8 cellular contexts compared by ENCODE assay signal in genomic region chr11:66619080-66619554, GRCh38. TPM values are rescaled to one million over a fixed set of nuclear protein-coding genes. Genes with fewer than 3 reads are reported as not detected.
DNase-seq lines count a peak whose midpoint lies in the region; ATAC-seq and TF ChIP-seq lines count a peak whose summit lies in the region.

No MANE protein-coding gene starts in this region.

- no peak for TF ChIP-seq CTCF in esophagus muscularis mucosa (IDR thresholded peaks at IDR 0.05)

- ATAC-seq in GM18867 (IDR thresholded peaks at IDR 0.05; ENCODE audit: unreplicated experiment) (no peak), HG02885 (IDR thresholded peaks at IDR 0.05; ENCODE audit: poor library complexity, unreplicated experiment) (no peak)

- 12% methylated on average over 4 of the region's 4 CpGs for WGBS in esophagus muscularis mucosa

- no peak for TF ChIP-seq EP300 in esophagus muscularis mucosa (IDR thresholded peaks at IDR 0.05)

- peak overlapping the region; percentile 98 for H3K4me3 Mint-ChIP-seq in activated naive CD4-positive, alpha-beta T cell treated with anti-CD3 and anti-CD28 coated beads for 36 hours

- CTCF ChIA-PET in activated naive CD4-positive, alpha-beta T cell treated with anti-CD3 and anti-CD28 coated beads for 36 hours (lab: Charles Lee) = interaction anchor here (0.7 to 1.5 kb wide), 5 partner anchors 19 to 41 kb away, joined by 3 to 5 read pairs (median 3); partner anchors contain the start of gene RBM4

- no peak overlapping the region for H2AFZ ChIP-seq in neuron (ENCODE audit: low read depth, low read length)

- no peak for TF ChIP-seq POLR2A in esophagus muscularis mucosa (IDR thresholded peaks at IDR 0.05; ENCODE audit: low read depth)

- H3K36me3 Mint-ChIP-seq in activated naive CD4-positive, alpha-beta T cell treated with anti-CD3 and anti-CD28 coated beads for 36 hours (ENCODE audit: low read depth) = peaks cover 76% of the 10 kb centered on the region

- peak; percentile 35 for DNase-seq in activated naive CD4-positive, alpha-beta T cell treated with anti-CD3 and anti-CD28 coated beads for 36 hours
- no peak for DNase-seq in activated naive CD4-positive, alpha-beta T cell treated with anti-CD3 and anti-CD28 coated beads, Interleukin-2, amount 50 U/mL, for 16 hours
- peak in 3 of 5 donors; percentile 25 to 54 (median 43) for DNase-seq in T-helper 1 cell
- DNase-seq in esophagus muscularis mucosa (ENCODE audit: extremely low spot score) = no peak
- no peak for DNase-seq in stimulated activated CD4-positive, alpha-beta T cell treated with anti-CD3 and anti-CD28 coated beads, Interleukin-1b, Interleukin-23, amount 100 ng/mL, for 48 hours

- intact Hi-C loops in activated naive CD4-positive, alpha-beta T cell treated with anti-CD3 and anti-CD28 coated beads for 36 hours (cut with micrococcal nuclease) = loop anchor here (1.0 to 10.0 kb wide), 4 partner anchors 272 to 1197 kb away; partner anchors contain the start of genes B4GAT1, BRMS1, KDM2A and NEAT1
- intact Hi-C loops in esophagus muscularis mucosa (cut with DNase I) = no loop called here

- no peaks in the 10 kb centered on the region for H3K27me3 Mint-ChIP-seq in activated naive CD4-positive, alpha-beta T cell treated with anti-CD3 and anti-CD28 coated beads for 36 hours (ENCODE audit: low read depth)

- H3K4me1 ChIP-seq in esophagus muscularis mucosa (peaks cover 63 to 79% (median 74%) of the 10 kb centered on the region in 4 donors), neuron (ENCODE audit: insufficient read depth, low read length) (peaks cover 21% of the 10 kb centered on the region)

- peaks cover 1% of the 10 kb centered on the region for H3K9me3 Mint-ChIP-seq in activated naive CD4-positive, alpha-beta T cell treated with anti-CD3 and anti-CD28 coated beads for 36 hours

- H3K9me3 ChIP-seq in esophagus muscularis mucosa (no peaks in the 10 kb centered on the region), neuron (ENCODE audit: low read length) (no peaks in the 10 kb centered on the region)

- H3K4me3 ChIP-seq in esophagus muscularis mucosa = peak overlapping the region; percentile 71 to 98 (median 80)
- peak overlapping the region; percentile 81 for H3K4me3 ChIP-seq in neuron (ENCODE audit: low read length)

- H3K36me3 ChIP-seq in esophagus muscularis mucosa (peaks cover under 1 to 22% (median 9%) of the 10 kb centered on the region in 4 donors), neuron (ENCODE audit: insufficient read depth, low read length) (peaks cover 52% of the 10 kb centered on the region)

- peak overlapping the region; percentile 98 for H3K27ac Mint-ChIP-seq in activated naive CD4-positive, alpha-beta T cell treated with anti-CD3 and anti-CD28 coated beads for 36 hours

- peaks cover 58% of the 10 kb centered on the region for H3K4me1 Mint-ChIP-seq in activated naive CD4-positive, alpha-beta T cell treated with anti-CD3 and anti-CD28 coated beads for 36 hours (ENCODE audit: low read depth)

- H3K27me3 ChIP-seq in esophagus muscularis mucosa (no peaks in the 10 kb centered on the region), neuron (ENCODE audit: insufficient read depth, low read length) (no peaks in the 10 kb centered on the region)

- peak overlapping the region; percentile 92 to 99 (median 99) for H3K27ac ChIP-seq in esophagus muscularis mucosa (replicated peaks in 1 of 4)

RNA-seq across cellular contexts. Expression of gene RBM14, which starts 2.7 kb away (rescaled TPM):
- 100 to 1,000 TPM; 160 to 173 TPM for total RNA-seq in activated naive CD4-positive, alpha-beta T cell treated with anti-CD3 and anti-CD28 coated beads for 36 hours
- 10 to 100 TPM; 30.5 to 41.7 (median 34.9) TPM for total RNA-seq in esophagus muscularis mucosa

RNA-seq across cellular contexts. Expression of gene RBM4, which starts 19.4 kb away (rescaled TPM):
- 10 to 100 TPM; 85.9 to 98.1 TPM for total RNA-seq in activated naive CD4-positive, alpha-beta T cell treated with anti-CD3 and anti-CD28 coated beads for 36 hours
- 100 to 1,000 TPM in 1 of 4 donors, 10 to 100 TPM in 3; 82.2 to 101 (median 90.2) TPM for total RNA-seq in esophagus muscularis mucosa

RNA-seq across cellular contexts. Expression of gene CCS, which starts 26.1 kb away (rescaled TPM):
- total RNA-seq in activated naive CD4-positive, alpha-beta T cell treated with anti-CD3 and anti-CD28 coated beads for 36 hours = 10 to 100 TPM; 22.6 to 22.8 TPM
- 10 to 100 TPM; 27.8 to 50.7 (median 34.8) TPM for total RNA-seq in esophagus muscularis mucosa

RNA-seq across cellular contexts. Expression of gene CCDC87, which starts 26.3 kb away (rescaled TPM):
- under 1 TPM; 0.07 to 0.12 TPM for total RNA-seq in activated naive CD4-positive, alpha-beta T cell treated with anti-CD3 and anti-CD28 coated beads for 36 hours
- under 1 TPM; 0.17 to 0.83 (median 0.46) TPM for total RNA-seq in esophagus muscularis mucosa

RNA-seq across cellular contexts. Expression of gene CTSF, which starts 50.7 kb away (rescaled TPM):
- under 1 TPM; 0.64 to 0.96 TPM for total RNA-seq in activated naive CD4-positive, alpha-beta T cell treated with anti-CD3 and anti-CD28 coated beads for 36 hours
- total RNA-seq in esophagus muscularis mucosa = 100 to 1,000 TPM in 2 of 4 donors, 10 to 100 TPM in 2; 73.1 to 112 (median 96.6) TPM

Comparison
In these comparisons a context has a peak if more than half of its experiments do, and no peak if none do; other contexts are left out.
1. DNase-seq: peak in activated naive CD4-positive, alpha-beta T cell treated with anti-CD3 and anti-CD28 coated beads for 36 hours (single experiment) and T-helper 1 cell (3 of 5); none in activated naive CD4-positive, alpha-beta T cell treated with anti-CD3 and anti-CD28 coated beads, Interleukin-2, amount 50 U/mL, for 16 hours (single experiment), esophagus muscularis mucosa (single experiment) and stimulated activated CD4-positive, alpha-beta T cell treated with anti-CD3 and anti-CD28 coated beads, Interleukin-1b, Interleukin-23, amount 100 ng/mL, for 48 hours (single experiment).